ENCODE assay signal across 14 cellular contexts in genomic region chr6:111858347-111858746, GRCh38. TPM values are rescaled to one million over a fixed set of nuclear protein-coding genes. Genes with fewer than 3 reads are reported as not detected.
A peak's percentile ranks its signal among the peaks of the same experiment; 100 is the strongest.
DNase-seq lines count a peak whose midpoint lies in the region; ATAC-seq, FAIRE-seq and TF ChIP-seq lines count a peak whose summit lies in the region.
"Had no signal": no experiment of that assay in that cellular context is flagged by ENCODE, and none has a peak within 500 bp of the region (broad histone marks: within the 10 kb centered on the region; RNA-seq: fewer than 3 reads in every experiment).

No MANE protein-coding gene starts in this region.

- peaks cover 94% of the 10 kb centered on the region for H3K4me1 ChIP-seq in CD8-positive, alpha-beta T cell (ENCODE audit: insufficient read depth, low read length)
- H3K4me1 ChIP-seq in effector memory CD4-positive, alpha-beta T cell (ENCODE audit: control insufficient read depth, insufficient read depth, low read length, poor library complexity, severe bottlenecking), result peaks cover 58% of the 10 kb centered on the region
- H3K4me1 ChIP-seq in neural progenitor cell, result peaks cover 36% of the 10 kb centered on the region
- no peaks in the 10 kb centered on the region for H3K4me1 ChIP-seq in pancreas
- H3K4me1 ChIP-seq: Caco-2 had no signal

- no peak for ATAC-seq in CD8-positive, alpha-beta T cell
- ATAC-seq in T-cell (replicated peaks in 1 of 4), result peak in 2 of 4 experiments; percentile 4 to 8
- no peak for ATAC-seq in HG03571 (IDR thresholded peaks at IDR 0.05; ENCODE audit: unreplicated experiment)
- no peak for ATAC-seq in pancreas

- no peak for TF ChIP-seq CTCF in CD8-positive, alpha-beta T cell (IDR thresholded peaks at IDR 0.05)
- no peak for TF ChIP-seq CTCF in neural progenitor cell (IDR thresholded peaks at IDR 0.05)
- no peak for TF ChIP-seq CTCF in pancreas (IDR thresholded peaks at IDR 0.05)

- peaks cover 99% of the 10 kb centered on the region for H3K79me2 ChIP-seq in neural progenitor cell (ENCODE audit: low read depth)

- H3K9ac ChIP-seq in neural progenitor cell, result no peak overlapping the region

- H2AFZ ChIP-seq in neural progenitor cell (replicated peaks), result no peak overlapping the region

- H3K27ac ChIP-seq in CD8-positive, alpha-beta T cell (ENCODE audit: low read depth, low read length), result no peak overlapping the region
- H3K27ac ChIP-seq in effector memory CD4-positive, alpha-beta T cell (ENCODE audit: insufficient read depth, low read length, poor library complexity, severe bottlenecking), result peak overlapping the region; percentile 42
- H3K27ac ChIP-seq in neural progenitor cell (peak overlapping the region; percentile 81), pancreas (no peak overlapping the region)
- H3K27ac ChIP-seq: brain microvascular endothelial cell, SK-N-MC had no signal

- no peaks in the 10 kb centered on the region for H3K9me3 ChIP-seq in CD8-positive, alpha-beta T cell (ENCODE audit: low read length)
- H3K9me3 ChIP-seq in effector memory CD4-positive, alpha-beta T cell (ENCODE audit: control insufficient read depth, low read length), result no peaks in the 10 kb centered on the region
- H3K9me3 ChIP-seq in neural progenitor cell (ENCODE audit: low read depth) (no peaks in the 10 kb centered on the region), pancreas (no peaks in the 10 kb centered on the region)
- H3K9me3 ChIP-seq: Caco-2 had no signal

- H3K27ac Mint-ChIP-seq in CD8-positive, alpha-beta T cell, result peak overlapping the region; percentile 75
- peak overlapping the region; percentile 82 to 91 for H3K27ac Mint-ChIP-seq in T-cell
- H3K27ac Mint-ChIP-seq in neural progenitor cell, result peak overlapping the region; percentile 36

- H3K4me2 ChIP-seq in neural progenitor cell, result peak overlapping the region; percentile 31

- intact Hi-C loops in CD8-positive, alpha-beta T cell (cut with DNase I, micrococcal nuclease), result no loop called here
- intact Hi-C loops in pancreas (cut with DNase I), result no loop called here

- no peaks in the 10 kb centered on the region for H3K27me3 ChIP-seq in CD8-positive, alpha-beta T cell (ENCODE audit: insufficient read depth, low read length)
- H3K27me3 ChIP-seq in effector memory CD4-positive, alpha-beta T cell (replicated peaks; ENCODE audit: control insufficient read depth, insufficient read depth, low read length, poor library complexity, severe bottlenecking), result no peaks in the 10 kb centered on the region
- H3K27me3 ChIP-seq in neural progenitor cell (no peaks in the 10 kb centered on the region), pancreas (no peaks in the 10 kb centered on the region)
- H3K27me3 ChIP-seq: brain microvascular endothelial cell had no signal

- no peak overlapping the region for H3K4me3 ChIP-seq in CD8-positive, alpha-beta T cell (ENCODE audit: low read depth, low read length)
- H3K4me3 ChIP-seq in effector memory CD4-positive, alpha-beta T cell (ENCODE audit: insufficient read depth, low read depth, low read length, poor library complexity, severe bottlenecking), result no peak overlapping the region
- H3K4me3 ChIP-seq in neural progenitor cell (no peak overlapping the region), pancreas (no peak overlapping the region)
- H3K4me3 ChIP-seq: SK-N-MC had no signal

- H4K20me1 ChIP-seq in neural progenitor cell (ENCODE audit: low read depth), result peaks cover 56% of the 10 kb centered on the region

- H3K4me3 Mint-ChIP-seq in CD8-positive, alpha-beta T cell, result peak overlapping the region; percentile 32
- H3K4me3 Mint-ChIP-seq in T-cell, result peak overlapping the region; percentile 13 to 99 (median 50)
- no peak overlapping the region for H3K4me3 Mint-ChIP-seq in neural progenitor cell

- no peaks in the 10 kb centered on the region for H3K27me3 Mint-ChIP-seq in CD8-positive, alpha-beta T cell (ENCODE audit: low read depth)
- H3K27me3 Mint-ChIP-seq in T-cell, result no peaks in the 10 kb centered on the region
- H3K27me3 Mint-ChIP-seq in neural progenitor cell (ENCODE audit: insufficient read depth, low read depth), result no peaks in the 10 kb centered on the region

- POLR2A ChIA-PET in CD8-positive, alpha-beta T cell (lab: Charles Lee), result interaction anchor here (0.7 kb wide), 1 partner anchor 18 kb away, joined by 3 read pairs; no protein-coding TSS in a partner anchor
- POLR2A ChIA-PET in T-cell (lab: Charles Lee), result interaction anchor here (0.5 to 1.4 kb wide), 6 partner anchors 10 to 61 kb away, joined by 3 to 11 read pairs (median 6); no protein-coding TSS in a partner anchor

- no peaks in the 10 kb centered on the region for H3K36me3 ChIP-seq in CD8-positive, alpha-beta T cell (ENCODE audit: insufficient read depth, low read length)
- peaks cover 3% of the 10 kb centered on the region for H3K36me3 ChIP-seq in effector memory CD4-positive, alpha-beta T cell (ENCODE audit: control insufficient read depth, insufficient read depth, low read length)
- H3K36me3 ChIP-seq in neural progenitor cell, result no peaks in the 10 kb centered on the region
- H3K36me3 ChIP-seq in pancreas, result no peaks in the 10 kb centered on the region
- H3K36me3 ChIP-seq: brain microvascular endothelial cell had no signal

- H3F3A ChIP-seq in neural progenitor cell (ENCODE audit: low read depth), result peaks cover 20% of the 10 kb centered on the region

- no peaks in the 10 kb centered on the region for H3K9me3 Mint-ChIP-seq in CD8-positive, alpha-beta T cell
- H3K9me3 Mint-ChIP-seq in T-cell (no peaks in the 10 kb centered on the region), neural progenitor cell (no peaks in the 10 kb centered on the region)

- peaks cover 96% of the 10 kb centered on the region for H3K4me1 Mint-ChIP-seq in CD8-positive, alpha-beta T cell (ENCODE audit: low read depth)
- peaks cover 97 to 100% (median 97%) of the 10 kb centered on the region in 3 donors for H3K4me1 Mint-ChIP-seq in T-cell
- peaks cover 57% of the 10 kb centered on the region for H3K4me1 Mint-ChIP-seq in neural progenitor cell

- no peak for DNase-seq in CD8-positive, alpha-beta T cell
- no peak for DNase-seq in T-cell
- no peak for DNase-seq in effector memory CD4-positive, alpha-beta T cell
- DNase-seq in neural progenitor cell (ENCODE audit: low spot score), result no peak
- no peak for DNase-seq in NCI-H446 treated with DMSO at 0.1 percent for 48 hours (lab: John Stamatoyannopoulos, UW)
- DNase-seq in pancreas, result no peak
- DNase-seq: brain microvascular endothelial cell, Caco-2, islet precursor cell, NCI-H2227 treated with DMSO at 0.1 percent for 48 hours had no signal

- H3K36me3 Mint-ChIP-seq in CD8-positive, alpha-beta T cell, result peaks cover 16% of the 10 kb centered on the region
- H3K36me3 Mint-ChIP-seq in T-cell (peaks cover 19% of the 10 kb centered on the region), neural progenitor cell (peaks cover 16% of the 10 kb centered on the region)

- WGBS in pancreas, 2 donors, result 58 to 68% methylated on average over 3 of the region's 3 CpGs

- no peak for FAIRE-seq in pancreas (lab: Jason Lieb, UNC)
- FAIRE-seq: endometrium, GM18507 had no signal

- CTCF ChIA-PET in CD8-positive, alpha-beta T cell (lab: Charles Lee), result no interaction called here
- CTCF ChIA-PET in T-cell (lab: Charles Lee), result interaction anchor here (0.6 to 1.3 kb wide), 4 partner anchors 12 to 183 kb away, joined by 4 to 7 read pairs (median 7); no protein-coding TSS in a partner anchor

RNA-seq across cellular contexts. Expression of gene FYN, which starts 14.9 kb away (rescaled TPM):
- total RNA-seq in CD8-positive, alpha-beta T cell, result 100 to 1,000 TPM; 479 to 483 TPM
- total RNA-seq in T-cell (100 to 1,000 TPM; 466 to 573 (median 534) TPM), neural progenitor cell (ENCODE audit: low replicate concordance) (149 and 167 TPM in 2 replicates), pancreas (10 to 100 TPM in 3 of 6 donors, 1 to 10 TPM in 3; 6.4 to 21.7 (median 11.9) TPM)
- polyA plus RNA-seq in pancreas, result 10 to 100 TPM in 1 of 2 donors, 1 to 10 TPM in 1; 8.7 to 16.5 TPM

Comparison
In these comparisons a context has a peak if more than half of its experiments do, and no peak if none do; other contexts are left out.
1. H3K27ac ChIP-seq: peak in effector memory CD4-positive, alpha-beta T cell (single experiment) and neural progenitor cell (single experiment); none in CD8-positive, alpha-beta T cell (single experiment) and pancreas (0 of 4).
2. H3K27ac Mint-ChIP-seq: peak in every context shown above with its lines; median percentile 86 in T-cell; 75 in CD8-positive, alpha-beta T cell; 36 in neural progenitor cell.